ENCODE assay signal across 18 cellular contexts in genomic region chr1:32269744-32270143, GRCh38. TPM values are rescaled to one million over a fixed set of nuclear protein-coding genes. Genes with fewer than 3 reads are reported as not detected.
A peak's percentile ranks its signal among the peaks of the same experiment; 100 is the strongest.
DNase-seq lines count a peak whose midpoint lies in the region; ATAC-seq and TF ChIP-seq lines count a peak whose summit lies in the region.
"Had no signal": no experiment of that assay in that cellular context is flagged by ENCODE, and none has a peak within 500 bp of the region (broad histone marks: within the 10 kb centered on the region; RNA-seq: fewer than 3 reads in every experiment).

No MANE protein-coding gene starts in this region.

- TF ChIP-seq CTCF in natural killer cell (IDR thresholded peaks at IDR 0.05) (no peak), heart right ventricle (IDR thresholded peaks at IDR 0.05) (no peak)

- H3K27me3 ChIP-seq in thymus (ENCODE audit: control insufficient read depth, insufficient read depth) (no peaks in the 10 kb centered on the region), heart right ventricle (peaks cover under 1 to 15% (median 14%) of the 10 kb centered on the region in 7 donors)

- no peaks in the 10 kb centered on the region for H3K27me3 Mint-ChIP-seq in natural killer cell (ENCODE audit: low read depth in 2 of 2)
- no peaks in the 10 kb centered on the region for H3K27me3 Mint-ChIP-seq in natural killer cell treated with Interleukin-12 subunit alpha and Interleukin-12 subunit beta and Interleukin-15 and Interleukin-18, amount 100 ng/mL, for 72 hours
- H3K27me3 Mint-ChIP-seq in activated T-helper 1 cell treated with anti-CD3 and anti-CD28 coated beads, Interleukin-12 subunit alpha, Interleukin-12 subunit beta, Interleukin-2, Interleukin-4 antibody, amounts not matched to agents 30 ng/mL and 10 ng/mL and 1 ng/mL, durations not matched to agents 14 hours and 24 hours and 36 hours (ENCODE audit: insufficient read depth): no peaks in the 10 kb centered on the region

- H3K4me1 Mint-ChIP-seq in natural killer cell: peaks cover 48 to 65% of the 10 kb centered on the region in 2 donors
- peaks cover 46 to 49% of the 10 kb centered on the region in 2 donors for H3K4me1 Mint-ChIP-seq in natural killer cell treated with Interleukin-12 subunit alpha and Interleukin-12 subunit beta and Interleukin-15 and Interleukin-18, amount 100 ng/mL, for 72 hours (ENCODE audit: low read depth in 2 of 2)
- peaks cover 57% of the 10 kb centered on the region for H3K4me1 Mint-ChIP-seq in activated T-helper 1 cell treated with anti-CD3 and anti-CD28 coated beads, Interleukin-12 subunit alpha, Interleukin-12 subunit beta, Interleukin-2, Interleukin-4 antibody, amounts not matched to agents 30 ng/mL and 10 ng/mL and 1 ng/mL, durations not matched to agents 14 hours and 24 hours and 36 hours (ENCODE audit: low read depth)

- H3K27ac ChIP-seq in thymus (ENCODE audit: low read depth) (peak overlapping the region; percentile 13), heart right ventricle (no peak overlapping the region)
- H3K27ac ChIP-seq: gastrocnemius medialis, parathyroid adenoma, transverse colon had no signal

- H3K36me3 Mint-ChIP-seq in natural killer cell: no peaks in the 10 kb centered on the region
- peaks cover 6% of the 10 kb centered on the region for H3K36me3 Mint-ChIP-seq in natural killer cell treated with Interleukin-12 subunit alpha and Interleukin-12 subunit beta and Interleukin-15 and Interleukin-18, amount 100 ng/mL, for 72 hours
- peaks cover 37% of the 10 kb centered on the region for H3K36me3 Mint-ChIP-seq in activated T-helper 1 cell treated with anti-CD3 and anti-CD28 coated beads, Interleukin-12 subunit alpha, Interleukin-12 subunit beta, Interleukin-2, Interleukin-4 antibody, amounts not matched to agents 30 ng/mL and 10 ng/mL and 1 ng/mL, durations not matched to agents 14 hours and 24 hours and 36 hours (ENCODE audit: low read depth)

- H3K27ac Mint-ChIP-seq in natural killer cell: peak overlapping the region; percentile 33 to 61
- H3K27ac Mint-ChIP-seq in natural killer cell treated with Interleukin-12 subunit alpha and Interleukin-12 subunit beta and Interleukin-15 and Interleukin-18, amount 100 ng/mL, for 72 hours: peak overlapping the region in 1 of 2 donors; percentile 65
- H3K27ac Mint-ChIP-seq in activated T-helper 1 cell treated with anti-CD3 and anti-CD28 coated beads, Interleukin-12 subunit alpha, Interleukin-12 subunit beta, Interleukin-2, Interleukin-4 antibody, amounts not matched to agents 30 ng/mL and 10 ng/mL and 1 ng/mL, durations not matched to agents 14 hours and 24 hours and 36 hours: peak overlapping the region; percentile 40

- no peaks in the 10 kb centered on the region for H3K9me3 ChIP-seq in thymus (ENCODE audit: control insufficient read depth)
- H3K9me3 ChIP-seq in heart right ventricle: no peaks in the 10 kb centered on the region
- H3K9me3 ChIP-seq: gastrocnemius medialis, transverse colon had no signal

- H3K4me3 ChIP-seq in thymus (ENCODE audit: low read length) (no peak overlapping the region), heart right ventricle (no peak overlapping the region)
- H3K4me3 ChIP-seq: gastrocnemius medialis, transverse colon had no signal

- no peaks in the 10 kb centered on the region for H3K9me3 Mint-ChIP-seq in natural killer cell
- H3K9me3 Mint-ChIP-seq in natural killer cell treated with Interleukin-12 subunit alpha and Interleukin-12 subunit beta and Interleukin-15 and Interleukin-18, amount 100 ng/mL, for 72 hours: peaks cover 3% of the 10 kb centered on the region
- H3K9me3 Mint-ChIP-seq in activated T-helper 1 cell treated with anti-CD3 and anti-CD28 coated beads, Interleukin-12 subunit alpha, Interleukin-12 subunit beta, Interleukin-2, Interleukin-4 antibody, amounts not matched to agents 30 ng/mL and 10 ng/mL and 1 ng/mL, durations not matched to agents 14 hours and 24 hours and 36 hours: no peaks in the 10 kb centered on the region

- no peak overlapping the region for H3K4me3 Mint-ChIP-seq in natural killer cell
- H3K4me3 Mint-ChIP-seq in natural killer cell treated with Interleukin-12 subunit alpha and Interleukin-12 subunit beta and Interleukin-15 and Interleukin-18, amount 100 ng/mL, for 72 hours: no peak overlapping the region
- no peak overlapping the region for H3K4me3 Mint-ChIP-seq in activated T-helper 1 cell treated with anti-CD3 and anti-CD28 coated beads, Interleukin-12 subunit alpha, Interleukin-12 subunit beta, Interleukin-2, Interleukin-4 antibody, amounts not matched to agents 30 ng/mL and 10 ng/mL and 1 ng/mL, durations not matched to agents 14 hours and 24 hours and 36 hours

- intact Hi-C loops in natural killer cell (cut with micrococcal nuclease) (no loop called here), heart right ventricle (cut with DNase I) (no loop called here)
- intact Hi-C loops in activated T-helper 1 cell treated with anti-CD3 and anti-CD28 coated beads, Interleukin-12 subunit alpha, Interleukin-12 subunit beta, Interleukin-2, Interleukin-4 antibody, amounts not matched to agents 30 ng/mL and 10 ng/mL and 1 ng/mL, durations not matched to agents 14 hours and 24 hours and 36 hours (cut with micrococcal nuclease): loop anchor here (10.0 kb wide), 1 partner anchor 45 kb away; the partner anchor contains the start of genes EIF3I and TMEM234

- peaks cover 8% of the 10 kb centered on the region for H3K36me3 ChIP-seq in thymus (ENCODE audit: control insufficient read depth, insufficient read depth)
- H3K36me3 ChIP-seq in heart right ventricle: no peaks in the 10 kb centered on the region
- H3K36me3 ChIP-seq: gastrocnemius medialis, transverse colon had no signal

- DNase-seq in natural killer cell (no peak), heart right ventricle (no peak)
- no peak for DNase-seq in natural killer cell treated with Interleukin-12 subunit alpha and Interleukin-12 subunit beta and Interleukin-15 and Interleukin-18, amount 100 ng/mL, for 72 hours (ENCODE audit: low spot score)
- DNase-seq in activated T-helper 1 cell treated with anti-CD3 and anti-CD28 coated beads, Interleukin-12 subunit alpha, Interleukin-12 subunit beta, Interleukin-2, Interleukin-4 antibody, amounts not matched to agents 30 ng/mL and 10 ng/mL and 1 ng/mL, durations not matched to agents 14 hours and 24 hours and 36 hours (ENCODE audit: low spot score): no peak
- DNase-seq: cerebellar nuclear complex; gastrocnemius medialis; HCEC 1CT; kidney glomerular epithelial cell; NCI-H1436 treated with DMSO at 0.1 percent for 48 hours; NCI-H69; stimulated activated naive CD4-positive, alpha-beta T cell; SW 1271; transverse colon had no signal

- ATAC-seq in natural killer cell (no peak), HG02763 (IDR thresholded peaks at IDR 0.05; ENCODE audit: unreplicated experiment) (no peak), heart right ventricle (no peak)
- no peak for ATAC-seq in natural killer cell treated with Interleukin-12 subunit alpha and Interleukin-12 subunit beta and Interleukin-15 and Interleukin-18, amount 100 ng/mL, for 72 hours
- ATAC-seq: esophagus mucosa, gastrocnemius medialis, Right ventricle myocardium inferior had no signal

- H3K4me1 ChIP-seq in thymus (ENCODE audit: control insufficient read depth, insufficient read depth, low read length): peaks cover 27% of the 10 kb centered on the region
- peaks cover 0 to 8% (median 0%) of the 10 kb centered on the region in 9 donors for H3K4me1 ChIP-seq in heart right ventricle
- H3K4me1 ChIP-seq: gastrocnemius medialis, parathyroid adenoma had no signal

RNA-seq across cellular contexts. Expression of gene LCK, which starts 18.7 kb away (rescaled TPM):
- total RNA-seq in natural killer cell (100 to 1,000 TPM; 180 to 227 (median 215) TPM), heart right ventricle (1 to 10 TPM in 4 of 10 donors, under 1 TPM in 6; 0.25 to 7.1 (median 0.86) TPM)
- 100 to 1,000 TPM in 1 of 2 donors, 10 to 100 TPM in 1; 66.4 to 140 TPM for total RNA-seq in natural killer cell treated with Interleukin-12 subunit alpha and Interleukin-12 subunit beta and Interleukin-15 and Interleukin-18, amount 100 ng/mL, for 72 hours
- total RNA-seq in activated T-helper 1 cell treated with anti-CD3 and anti-CD28 coated beads, Interleukin-12 subunit alpha, Interleukin-12 subunit beta, Interleukin-2, Interleukin-4 antibody, amounts not matched to agents 30 ng/mL and 10 ng/mL and 1 ng/mL, durations not matched to agents 14 hours and 24 hours and 36 hours: 269 and 281 TPM in 2 replicates
- polyA plus RNA-seq in thymus (175 TPM), heart right ventricle (under 1 TPM; 0.29 to 0.39 TPM)

RNA-seq across cellular contexts. Expression of gene HDAC1, which starts 22.1 kb away (rescaled TPM):
- 100 to 1,000 TPM; 110 to 133 (median 125) TPM for total RNA-seq in natural killer cell
- 100 to 1,000 TPM; 186 to 225 TPM for total RNA-seq in natural killer cell treated with Interleukin-12 subunit alpha and Interleukin-12 subunit beta and Interleukin-15 and Interleukin-18, amount 100 ng/mL, for 72 hours
- 177 and 179 TPM in 2 replicates for total RNA-seq in activated T-helper 1 cell treated with anti-CD3 and anti-CD28 coated beads, Interleukin-12 subunit alpha, Interleukin-12 subunit beta, Interleukin-2, Interleukin-4 antibody, amounts not matched to agents 30 ng/mL and 10 ng/mL and 1 ng/mL, durations not matched to agents 14 hours and 24 hours and 36 hours
- 103 TPM for polyA plus RNA-seq in thymus
- total RNA-seq in heart right ventricle: 10 to 100 TPM; 27.5 to 43.5 (median 33.0) TPM
- polyA plus RNA-seq in heart right ventricle: 10 to 100 TPM; 29.6 to 33.9 TPM

RNA-seq across cellular contexts. Expression of gene FAM167B, which starts 22.7 kb away (rescaled TPM):
- 1 to 10 TPM in 1 of 3 donors, under 1 TPM in 2; 0.54 to 1.3 (median 0.80) TPM for total RNA-seq in natural killer cell
- under 1 TPM in 1 of 2 donors, not detected in 1; 0.47 TPM for total RNA-seq in natural killer cell treated with Interleukin-12 subunit alpha and Interleukin-12 subunit beta and Interleukin-15 and Interleukin-18, amount 100 ng/mL, for 72 hours
- 0.57 and 0.61 TPM in 2 replicates for total RNA-seq in activated T-helper 1 cell treated with anti-CD3 and anti-CD28 coated beads, Interleukin-12 subunit alpha, Interleukin-12 subunit beta, Interleukin-2, Interleukin-4 antibody, amounts not matched to agents 30 ng/mL and 10 ng/mL and 1 ng/mL, durations not matched to agents 14 hours and 24 hours and 36 hours
- 6.8 TPM for polyA plus RNA-seq in thymus
- total RNA-seq in heart right ventricle: 10 to 100 TPM in 1 of 10 donors, 1 to 10 TPM in 9; 1.0 to 12.5 (median 3.9) TPM
- polyA plus RNA-seq in heart right ventricle: 10 to 100 TPM; 13.5 to 17.3 TPM

RNA-seq across cellular contexts. Expression of gene EIF3I, which starts 47.5 kb away (rescaled TPM):
- total RNA-seq in natural killer cell (100 to 1,000 TPM; 107 to 126 (median 110) TPM), heart right ventricle (100 to 1,000 TPM in 7 of 10 donors, 10 to 100 TPM in 3; 90.3 to 138 (median 103) TPM)
- 100 to 1,000 TPM; 220 to 244 TPM for total RNA-seq in natural killer cell treated with Interleukin-12 subunit alpha and Interleukin-12 subunit beta and Interleukin-15 and Interleukin-18, amount 100 ng/mL, for 72 hours
- 297 TPM in 2 replicates for total RNA-seq in activated T-helper 1 cell treated with anti-CD3 and anti-CD28 coated beads, Interleukin-12 subunit alpha, Interleukin-12 subunit beta, Interleukin-2, Interleukin-4 antibody, amounts not matched to agents 30 ng/mL and 10 ng/mL and 1 ng/mL, durations not matched to agents 14 hours and 24 hours and 36 hours
- polyA plus RNA-seq in thymus (155 TPM), heart right ventricle (100 to 1,000 TPM; 140 to 342 TPM)

RNA-seq across cellular contexts. Expression of gene TMEM234, which starts 47.6 kb away (rescaled TPM):
- total RNA-seq in natural killer cell: 10 to 100 TPM; 22.2 to 27.1 (median 24.7) TPM
- total RNA-seq in natural killer cell treated with Interleukin-12 subunit alpha and Interleukin-12 subunit beta and Interleukin-15 and Interleukin-18, amount 100 ng/mL, for 72 hours: 10 to 100 TPM; 15.6 to 15.8 TPM
- total RNA-seq in activated T-helper 1 cell treated with anti-CD3 and anti-CD28 coated beads, Interleukin-12 subunit alpha, Interleukin-12 subunit beta, Interleukin-2, Interleukin-4 antibody, amounts not matched to agents 30 ng/mL and 10 ng/mL and 1 ng/mL, durations not matched to agents 14 hours and 24 hours and 36 hours: 13.5 and 15.0 TPM in 2 replicates
- 15.4 TPM for polyA plus RNA-seq in thymus
- 10 to 100 TPM in 6 of 10 donors, 1 to 10 TPM in 4; 8.1 to 12.8 (median 11.1) TPM for total RNA-seq in heart right ventricle
- 10 to 100 TPM; 14.9 to 19.6 TPM for polyA plus RNA-seq in heart right ventricle

Comparison
In these comparisons a context has a peak if more than half of its experiments do, and no peak if none do; other contexts are left out.
1. RNA of gene LCK, which starts 18.7 kb away (total RNA-seq): 269 to 281 TPM in activated T-helper 1 cell treated with anti-CD3 and anti-CD28 coated beads, Interleukin-12 subunit alpha, Interleukin-12 subunit beta, Interleukin-2, Interleukin-4 antibody, amounts not matched to agents 30 ng/mL and 10 ng/mL and 1 ng/mL, durations not matched to agents 14 hours and 24 hours and 36 hours, 180 to 227 TPM in natural killer cell and 66.4 to 140 TPM in natural killer cell treated with Interleukin-12 subunit alpha and Interleukin-12 subunit beta and Interleukin-15 and Interleukin-18, amount 100 ng/mL, for 72 hours; 0.25 to 7.1 TPM in heart right ventricle; every median in the first group is over 4 times any median in the second.